Comparison of ENCODE assay signal across 1 cellular context in the genomic region with DNA sequence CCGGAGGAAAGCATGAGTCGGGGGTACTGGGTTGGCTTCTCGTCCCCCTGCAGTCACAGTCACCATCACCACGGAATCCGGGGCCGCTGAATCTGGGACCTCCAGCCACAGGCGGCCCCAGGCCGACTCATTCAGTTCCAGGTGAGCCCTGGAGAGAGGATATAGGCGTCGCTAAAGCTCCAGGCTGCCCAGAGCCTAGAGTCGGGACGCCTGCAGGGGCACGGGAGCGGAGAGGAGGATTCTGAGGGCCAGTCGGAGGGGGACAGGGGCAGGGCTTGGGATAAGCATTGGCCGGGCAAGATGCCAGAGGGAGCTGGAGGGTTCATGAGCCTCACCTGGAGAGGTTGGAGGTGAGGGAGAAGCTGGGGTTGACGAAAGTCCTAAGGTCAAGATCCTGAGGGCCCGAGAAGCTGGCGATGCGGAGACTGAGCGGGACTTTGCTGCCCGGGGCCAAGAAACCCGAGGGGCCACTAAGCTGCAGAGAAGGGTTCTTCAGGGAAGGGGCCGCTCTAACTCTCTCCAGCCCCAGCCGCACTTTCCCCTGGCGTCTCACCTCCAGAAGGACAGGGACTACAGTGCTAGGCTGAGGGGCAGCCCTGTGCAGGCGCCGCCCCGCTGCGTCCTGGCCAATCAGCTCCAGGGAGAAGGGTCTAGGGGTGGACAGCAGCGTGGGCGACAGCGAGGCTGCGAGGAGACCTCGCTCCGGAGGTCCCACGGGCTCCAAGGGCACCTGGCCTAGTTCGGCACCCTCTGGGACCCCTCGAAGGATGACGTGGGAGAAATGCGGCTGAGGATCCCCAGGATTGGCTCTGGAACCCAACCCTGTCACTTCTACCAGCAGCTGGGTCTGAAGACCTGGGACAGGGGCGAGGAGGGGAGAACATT.
A peak's percentile ranks its signal among the peaks of the same experiment; 100 is the strongest.
TF ChIP-seq lines count a peak whose summit lies in the region.

No MANE protein-coding gene starts in this region.

TF ChIP-seq in HepG2, 621 proteins besides CTCF, POLR2A, EP300 and RAD21 (continued from another document and continues in another):
- TF ChIP-seq HBP1 (CRISPR knock-in tag; IDR thresholded peaks at IDR 0.05; ENCODE audit: low read depth) (no peak), ZNF280B (CRISPR knock-in tag; IDR thresholded peaks at IDR 0.05; ENCODE audit: borderline replicate concordance) (peak; percentile 37; the same call in 1 of the 2 replicates), ZNF138 (CRISPR knock-in tag; IDR thresholded peaks at IDR 0.05; ENCODE audit: low read depth) (peak; percentile 96; the same call in 1 of the 2 replicates), GFI1 (CRISPR knock-in tag; IDR thresholded peaks at IDR 0.05; ENCODE audit: borderline replicate concordance) (peak; percentile 66; the same call in 1 of the 2 replicates), ZNF124 (CRISPR knock-in tag; IDR thresholded peaks at IDR 0.05) (0 out of 2 replicates have a peak, but pooled peaks have one; percentile 34), ATAD3A (CRISPR knock-in tag; IDR thresholded peaks at IDR 0.05) (peak; percentile 79; the same call in 1 of the 2 replicates), NFATC3 (CRISPR knock-in tag; IDR thresholded peaks at IDR 0.05) (peak; percentile 65; the same call in 1 of the 2 replicates), ZNF235 (CRISPR knock-in tag; IDR thresholded peaks at IDR 0.05; ENCODE audit: borderline replicate concordance) (peak; percentile 92; the same call in 1 of the 2 replicates), KLF9 (CRISPR knock-in tag; IDR thresholded peaks at IDR 0.05; ENCODE audit: low read depth) (no peak), ZNF331 (CRISPR knock-in tag; IDR thresholded peaks at IDR 0.05) (peak; percentile 71; the same call in 1 of the 2 replicates), MIXL1 (CRISPR knock-in tag; IDR thresholded peaks at IDR 0.05) (0 out of 2 replicates have a peak, but pooled peaks have one; percentile 27), STAG1 (CRISPR knock-in tag; IDR thresholded peaks at IDR 0.05) (peak; percentile 32; the same call in 1 of the 2 replicates), MXI1 (IDR thresholded peaks at IDR 0.05; ENCODE audit: borderline replicate concordance, low read depth, low read length) (no peak; the same call in 2 of the 3 replicates), ZBTB26 (CRISPR knock-in tag; IDR thresholded peaks at IDR 0.05; ENCODE audit: borderline replicate concordance) (peak; percentile 34), MYPOP (CRISPR knock-in tag; IDR thresholded peaks at IDR 0.05) (0 out of 2 replicates have a peak, but pooled peaks have one; percentile 49), DMAP1 (CRISPR knock-in tag; IDR thresholded peaks at IDR 0.05) (no peak), PBX3 (CRISPR knock-in tag; IDR thresholded peaks at IDR 0.05; ENCODE audit: borderline replicate concordance) (no peak), ZNF567 (CRISPR knock-in tag; IDR thresholded peaks at IDR 0.05; ENCODE audit: borderline replicate concordance) (0 out of 2 replicates have a peak, but pooled peaks have one; percentile 79), ZNF383 (CRISPR knock-in tag; IDR thresholded peaks at IDR 0.05; ENCODE audit: borderline replicate concordance) (no peak), ZNF282 (IDR thresholded peaks at IDR 0.05; ENCODE audit: partially characterized antibody) (no peak), GLI4 (CRISPR knock-in tag; IDR thresholded peaks at IDR 0.05; ENCODE audit: borderline replicate concordance) (peak; percentile 71; the same call in 1 of the 2 replicates), PRMT3 (CRISPR knock-in tag; IDR thresholded peaks at IDR 0.05; ENCODE audit: borderline replicate concordance, low read depth) (no peak), GATAD2A (CRISPR knock-in tag; IDR thresholded peaks at IDR 0.05) (peak; percentile 54; the same call in 1 of the 2 replicates), ZNF709 (CRISPR knock-in tag; IDR thresholded peaks at IDR 0.05) (peak; percentile 27; the same call in 1 of the 2 replicates), ZFX (CRISPR knock-in tag; IDR thresholded peaks at IDR 0.05; ENCODE audit: low read depth) (peak; percentile 45; the same call in 1 of the 2 replicates), SNAI1 (CRISPR knock-in tag; IDR thresholded peaks at IDR 0.05; ENCODE audit: borderline replicate concordance) (peak; percentile 32; the same call in 1 of the 2 replicates), BHLHE40 (IDR thresholded peaks at IDR 0.05; ENCODE audit: low read length) (no peak), SIX4 (CRISPR knock-in tag; IDR thresholded peaks at IDR 0.05) (no peak), ZNF136 (CRISPR knock-in tag; IDR thresholded peaks at IDR 0.05; ENCODE audit: low read depth) (peak; percentile 59; the same call in 1 of the 2 replicates), BATF2 (CRISPR knock-in tag; IDR thresholded peaks at IDR 0.05) (0 out of 2 replicates have a peak, but pooled peaks have one; percentile 33), TEAD3 (CRISPR knock-in tag; optimal IDR thresholded peaks at IDR 0.05; ENCODE audit: borderline replicate concordance) (peak; percentile 13), ZNF263 (CRISPR knock-in tag; IDR thresholded peaks at IDR 0.05) (peak; percentile 43; the same call in 1 of the 2 replicates), ERF (CRISPR knock-in tag; IDR thresholded peaks at IDR 0.05) (peak; percentile 66; the same call in 1 of the 2 replicates), ZBTB7A (CRISPR knock-in tag; IDR thresholded peaks at IDR 0.05) (peak; percentile 81; the same call in 1 of the 2 replicates), ZNF678 (CRISPR knock-in tag; IDR thresholded peaks at IDR 0.05) (no peak), POGZ (CRISPR knock-in tag; IDR thresholded peaks at IDR 0.05) (0 out of 2 replicates have a peak, but pooled peaks have one; percentile 53), ZNF441 (CRISPR knock-in tag; IDR thresholded peaks at IDR 0.05; ENCODE audit: borderline replicate concordance) (peak; percentile 79), IKZF4 (CRISPR knock-in tag; IDR thresholded peaks at IDR 0.05; ENCODE audit: borderline replicate concordance, low read depth, not compliant biosample characterization) (peak; percentile 85), ATF7-NPFF (CRISPR knock-in tag; IDR thresholded peaks at IDR 0.05; ENCODE audit: low read depth) (peak; percentile 82)
- TF ChIP-seq, protein P1, sequence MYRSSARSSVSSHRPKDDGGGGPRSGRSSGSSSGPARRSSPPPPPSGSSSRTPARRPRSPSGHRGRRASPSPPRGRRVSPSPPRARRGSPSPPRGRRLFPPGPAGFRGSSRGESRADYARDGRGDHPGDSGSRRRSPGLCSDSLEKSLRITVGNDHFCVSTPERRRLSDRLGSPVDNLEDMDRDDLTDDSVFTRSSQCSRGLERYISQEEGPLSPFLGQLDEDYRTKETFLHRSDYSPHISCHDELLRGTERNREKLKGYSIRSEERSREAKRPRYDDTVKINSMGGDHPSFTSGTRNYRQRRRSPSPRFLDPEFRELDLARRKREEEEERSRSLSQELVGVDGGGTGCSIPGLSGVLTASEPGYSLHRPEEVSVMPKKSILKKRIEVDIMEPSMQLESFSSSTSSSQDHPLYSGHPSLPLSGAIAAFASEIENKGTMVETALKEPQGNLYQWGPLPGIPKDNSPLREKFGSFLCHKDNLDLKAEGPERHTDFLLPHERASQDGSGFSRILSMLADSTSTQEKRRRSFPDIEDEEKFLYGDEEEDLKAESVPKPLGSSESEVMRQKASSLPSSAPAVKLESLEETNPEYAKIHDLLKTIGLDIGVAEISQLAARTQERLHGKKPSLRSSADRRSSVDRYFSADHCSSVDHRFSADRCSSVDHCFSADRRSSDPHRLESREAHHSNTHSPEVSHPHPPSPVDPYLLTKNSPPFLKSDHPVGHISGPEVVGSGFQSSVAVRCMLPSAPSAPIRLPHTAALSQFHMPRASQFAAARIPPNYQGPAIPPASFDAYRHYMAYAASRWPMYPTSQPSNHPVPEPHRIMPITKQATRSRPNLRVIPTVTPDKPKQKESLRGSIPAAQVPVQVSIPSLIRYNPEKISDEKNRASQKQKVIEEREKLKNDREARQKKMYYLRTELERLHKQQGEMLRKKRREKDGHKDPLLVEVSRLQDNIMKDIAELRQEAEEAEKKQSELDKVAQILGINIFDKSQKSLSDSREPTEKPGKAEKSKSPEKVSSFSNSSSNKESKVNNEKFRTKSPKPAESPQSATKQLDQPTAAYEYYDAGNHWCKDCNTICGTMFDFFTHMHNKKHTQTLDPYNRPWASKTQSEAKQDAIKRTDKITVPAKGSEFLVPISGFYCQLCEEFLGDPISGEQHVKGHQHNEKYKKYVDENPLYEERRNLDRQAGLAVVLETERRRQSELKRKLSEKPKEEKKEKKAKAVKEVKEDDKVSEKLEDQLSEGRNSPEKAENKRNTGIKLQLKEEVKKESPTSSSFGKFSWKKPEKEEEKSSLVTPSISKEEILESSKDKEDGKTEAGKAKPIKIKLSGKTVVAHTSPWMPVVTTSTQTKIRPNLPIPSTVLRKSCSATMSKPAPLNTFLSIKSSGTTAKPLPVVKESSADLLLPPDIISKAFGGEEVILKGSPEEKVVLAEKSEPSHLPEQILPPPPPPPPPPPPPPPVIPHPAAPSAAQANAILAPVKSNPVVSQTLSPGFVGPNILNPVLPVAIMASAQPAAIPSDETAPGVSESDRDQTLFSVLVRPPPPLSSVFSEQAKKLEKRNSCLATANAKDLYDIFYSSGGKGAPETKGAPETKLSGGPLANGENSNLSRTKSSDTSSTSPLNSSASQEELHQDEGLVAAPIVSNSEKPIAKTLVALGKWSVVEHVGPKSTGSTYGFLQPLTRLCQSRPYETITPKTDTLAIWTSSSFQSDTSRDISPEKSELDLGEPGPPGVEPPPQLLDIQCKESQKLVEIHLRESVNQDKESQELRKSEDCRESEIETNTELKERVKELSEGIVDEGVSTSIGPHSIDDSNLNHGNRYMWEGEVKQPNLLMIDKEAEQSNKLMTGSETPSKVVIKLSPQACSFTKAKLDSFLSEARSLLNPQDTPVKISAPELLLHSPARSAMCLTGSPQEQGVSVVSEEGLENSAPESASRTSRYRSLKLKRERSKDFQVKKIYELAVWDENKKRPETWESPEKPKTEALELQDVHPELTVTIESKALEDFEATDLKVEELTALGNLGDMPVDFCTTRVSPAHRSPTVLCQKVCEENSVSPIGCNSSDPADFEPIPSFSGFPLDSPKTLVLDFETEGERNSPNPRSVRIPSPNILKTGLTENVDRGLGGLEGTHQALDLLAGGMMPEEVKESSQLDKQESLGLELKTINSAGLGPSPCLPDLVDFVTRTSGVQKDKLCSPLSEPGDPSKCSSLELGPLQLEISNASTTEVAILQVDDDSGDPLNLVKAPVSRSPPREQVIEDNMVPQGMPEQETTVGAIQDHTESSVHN (CRISPR knock-in tag; IDR thresholded peaks at IDR 0.05): peak; percentile 70; the same call in 1 of the 2 replicates
